Comparison of ENCODE assay signal across 1 cellular context in the genomic region with DNA sequence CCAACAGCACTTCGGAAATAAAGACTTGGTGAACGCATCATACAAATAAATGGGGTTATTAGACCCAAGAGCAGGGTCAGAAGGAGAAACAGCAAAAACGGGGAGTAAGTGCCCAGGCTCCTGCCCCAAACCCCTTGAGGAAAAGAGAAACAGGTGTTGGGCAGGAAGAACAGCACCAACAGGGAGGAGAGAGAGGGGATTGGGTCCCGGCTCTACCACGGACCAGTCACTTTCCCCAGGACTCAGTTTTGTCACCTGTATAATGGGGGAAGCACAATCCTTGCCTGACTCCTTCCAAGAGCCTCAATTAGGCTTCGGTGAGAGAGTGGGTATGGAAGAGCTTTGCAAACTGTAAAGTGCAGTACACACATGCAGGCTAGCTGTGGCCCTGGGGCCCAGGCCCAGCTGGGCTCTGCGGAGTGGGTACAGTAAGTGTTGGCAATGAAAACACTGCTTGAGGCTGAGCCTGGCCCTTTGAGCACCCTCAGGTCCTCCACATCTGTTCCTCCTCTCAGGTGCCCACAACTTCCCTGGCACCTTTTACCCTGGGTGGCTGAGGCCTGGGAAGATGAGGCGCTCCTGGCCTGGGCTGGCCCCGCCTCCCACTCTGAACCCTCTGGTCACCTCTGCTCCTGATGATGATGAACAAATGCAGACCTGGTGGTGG.
TF ChIP-seq lines count a peak whose summit lies in the region.

No MANE protein-coding gene starts in this region.

TF ChIP-seq in K562, 482 proteins besides CTCF, POLR2A, EP300 and RAD21 (continues in another document):
- TF ChIP-seq, protein P1, sequence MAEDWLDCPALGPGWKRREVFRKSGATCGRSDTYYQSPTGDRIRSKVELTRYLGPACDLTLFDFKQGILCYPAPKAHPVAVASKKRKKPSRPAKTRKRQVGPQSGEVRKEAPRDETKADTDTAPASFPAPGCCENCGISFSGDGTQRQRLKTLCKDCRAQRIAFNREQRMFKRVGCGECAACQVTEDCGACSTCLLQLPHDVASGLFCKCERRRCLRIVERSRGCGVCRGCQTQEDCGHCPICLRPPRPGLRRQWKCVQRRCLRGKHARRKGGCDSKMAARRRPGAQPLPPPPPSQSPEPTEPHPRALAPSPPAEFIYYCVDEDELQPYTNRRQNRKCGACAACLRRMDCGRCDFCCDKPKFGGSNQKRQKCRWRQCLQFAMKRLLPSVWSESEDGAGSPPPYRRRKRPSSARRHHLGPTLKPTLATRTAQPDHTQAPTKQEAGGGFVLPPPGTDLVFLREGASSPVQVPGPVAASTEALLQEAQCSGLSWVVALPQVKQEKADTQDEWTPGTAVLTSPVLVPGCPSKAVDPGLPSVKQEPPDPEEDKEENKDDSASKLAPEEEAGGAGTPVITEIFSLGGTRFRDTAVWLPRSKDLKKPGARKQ (CRISPR knock-in tag; IDR thresholded peaks at IDR 0.05), result no peak
- no peak for TF ChIP-seq MEF2A (IDR thresholded peaks at IDR 0.05; ENCODE audit: control insufficient read depth, low read depth, low read length)
- TF ChIP-seq CBX1 (IDR thresholded peaks at IDR 0.05; ENCODE audit: low read depth), result 0 out of 2 replicates have a peak, but pooled peaks have one; percentile 3
- TF ChIP-seq, protein P2, sequence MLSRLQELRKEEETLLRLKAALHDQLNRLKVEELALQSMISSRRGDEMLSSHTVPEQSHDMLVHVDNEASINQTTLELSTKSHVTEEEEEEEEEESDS (CRISPR knock-in tag; IDR thresholded peaks at IDR 0.05), result no peak
- TF ChIP-seq HDAC8 (tag; IDR thresholded peaks at IDR 0.05), result no peak
- peak; percentile 10; the same call in 1 of the 2 replicates for TF ChIP-seq POLR2AphosphoS5 (IDR thresholded peaks at IDR 0.05; ENCODE audit: control insufficient read depth, insufficient read depth, low read depth, low read length)
- TF ChIP-seq NUFIP1 (IDR thresholded peaks at IDR 0.05; ENCODE audit: partially characterized antibody), result no peak
- no peak for TF ChIP-seq ZNF644 (tag; IDR thresholded peaks at IDR 0.05; ENCODE audit: low read depth)
- TF ChIP-seq HMGN3 (IDR thresholded peaks at IDR 0.05; ENCODE audit: borderline replicate concordance, extremely low read depth, insufficient read length, low read depth, low read length), result no peak
- no peak for TF ChIP-seq POLR2G (IDR thresholded peaks at IDR 0.05; ENCODE audit: low read depth, low read length)
- no peak for TF ChIP-seq NFIX (CRISPR knock-in tag; IDR thresholded peaks at IDR 0.05; ENCODE audit: low read depth)
- TF ChIP-seq FOXJ2 (tag; IDR thresholded peaks at IDR 0.05), result no peak
- no peak for TF ChIP-seq BMI1 (IDR thresholded peaks at IDR 0.05; ENCODE audit: low read length)
- no peak for TF ChIP-seq SMAD2 (IDR thresholded peaks at IDR 0.05; ENCODE audit: low read depth, low read length)
- TF ChIP-seq, protein P3, sequence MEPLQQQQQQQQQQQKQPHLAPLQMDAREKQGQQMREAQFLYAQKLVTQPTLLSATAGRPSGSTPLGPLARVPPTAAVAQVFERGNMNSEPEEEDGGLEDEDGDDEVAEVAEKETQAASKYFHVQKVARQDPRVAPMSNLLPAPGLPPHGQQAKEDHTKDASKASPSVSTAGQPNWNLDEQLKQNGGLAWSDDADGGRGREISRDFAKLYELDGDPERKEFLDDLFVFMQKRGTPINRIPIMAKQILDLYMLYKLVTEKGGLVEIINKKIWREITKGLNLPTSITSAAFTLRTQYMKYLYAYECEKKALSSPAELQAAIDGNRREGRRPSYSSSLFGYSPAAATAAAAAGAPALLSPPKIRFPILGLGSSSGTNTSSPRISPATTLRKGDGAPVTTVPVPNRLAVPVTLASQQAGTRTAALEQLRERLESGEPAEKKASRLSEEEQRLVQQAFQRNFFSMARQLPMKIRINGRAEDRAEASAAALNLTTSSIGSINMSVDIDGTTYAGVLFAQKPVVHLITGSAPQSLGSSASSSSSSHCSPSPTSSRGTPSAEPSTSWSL (CRISPR knock-in tag; IDR thresholded peaks at IDR 0.05; ENCODE audit: borderline replicate concordance), result no peak
- TF ChIP-seq, protein P4, sequence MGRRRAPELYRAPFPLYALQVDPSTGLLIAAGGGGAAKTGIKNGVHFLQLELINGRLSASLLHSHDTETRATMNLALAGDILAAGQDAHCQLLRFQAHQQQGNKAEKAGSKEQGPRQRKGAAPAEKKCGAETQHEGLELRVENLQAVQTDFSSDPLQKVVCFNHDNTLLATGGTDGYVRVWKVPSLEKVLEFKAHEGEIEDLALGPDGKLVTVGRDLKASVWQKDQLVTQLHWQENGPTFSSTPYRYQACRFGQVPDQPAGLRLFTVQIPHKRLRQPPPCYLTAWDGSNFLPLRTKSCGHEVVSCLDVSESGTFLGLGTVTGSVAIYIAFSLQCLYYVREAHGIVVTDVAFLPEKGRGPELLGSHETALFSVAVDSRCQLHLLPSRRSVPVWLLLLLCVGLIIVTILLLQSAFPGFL (CRISPR knock-in tag; IDR thresholded peaks at IDR 0.05), result no peak
- no peak for TF ChIP-seq ZC3H8 (IDR thresholded peaks at IDR 0.05)
- no peak for TF ChIP-seq SREBF1 (IDR thresholded peaks at IDR 0.05; ENCODE audit: borderline replicate concordance, low read depth, low read length)
- TF ChIP-seq NR1H2 (CRISPR knock-in tag; IDR thresholded peaks at IDR 0.05), result no peak
- TF ChIP-seq RB1 (IDR thresholded peaks at IDR 0.05; ENCODE audit: low read depth), result no peak
- peak; percentile 33; the same call in 1 of the 2 replicates for TF ChIP-seq SP1 (CRISPR knock-in tag; IDR thresholded peaks at IDR 0.05)
- no peak for TF ChIP-seq MCM3 (IDR thresholded peaks at IDR 0.05)
- TF ChIP-seq MEF2D (tag; conservative IDR thresholded peaks at IDR 0.05; ENCODE audit: low read depth), result no peak
- TF ChIP-seq, protein P5, sequence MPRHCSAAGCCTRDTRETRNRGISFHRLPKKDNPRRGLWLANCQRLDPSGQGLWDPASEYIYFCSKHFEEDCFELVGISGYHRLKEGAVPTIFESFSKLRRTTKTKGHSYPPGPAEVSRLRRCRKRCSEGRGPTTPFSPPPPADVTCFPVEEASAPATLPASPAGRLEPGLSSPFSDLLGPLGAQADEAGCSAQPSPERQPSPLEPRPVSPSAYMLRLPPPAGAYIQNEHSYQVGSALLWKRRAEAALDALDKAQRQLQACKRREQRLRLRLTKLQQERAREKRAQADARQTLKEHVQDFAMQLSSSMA (CRISPR knock-in tag; IDR thresholded peaks at IDR 0.05), result no peak
- TF ChIP-seq, protein P6, sequence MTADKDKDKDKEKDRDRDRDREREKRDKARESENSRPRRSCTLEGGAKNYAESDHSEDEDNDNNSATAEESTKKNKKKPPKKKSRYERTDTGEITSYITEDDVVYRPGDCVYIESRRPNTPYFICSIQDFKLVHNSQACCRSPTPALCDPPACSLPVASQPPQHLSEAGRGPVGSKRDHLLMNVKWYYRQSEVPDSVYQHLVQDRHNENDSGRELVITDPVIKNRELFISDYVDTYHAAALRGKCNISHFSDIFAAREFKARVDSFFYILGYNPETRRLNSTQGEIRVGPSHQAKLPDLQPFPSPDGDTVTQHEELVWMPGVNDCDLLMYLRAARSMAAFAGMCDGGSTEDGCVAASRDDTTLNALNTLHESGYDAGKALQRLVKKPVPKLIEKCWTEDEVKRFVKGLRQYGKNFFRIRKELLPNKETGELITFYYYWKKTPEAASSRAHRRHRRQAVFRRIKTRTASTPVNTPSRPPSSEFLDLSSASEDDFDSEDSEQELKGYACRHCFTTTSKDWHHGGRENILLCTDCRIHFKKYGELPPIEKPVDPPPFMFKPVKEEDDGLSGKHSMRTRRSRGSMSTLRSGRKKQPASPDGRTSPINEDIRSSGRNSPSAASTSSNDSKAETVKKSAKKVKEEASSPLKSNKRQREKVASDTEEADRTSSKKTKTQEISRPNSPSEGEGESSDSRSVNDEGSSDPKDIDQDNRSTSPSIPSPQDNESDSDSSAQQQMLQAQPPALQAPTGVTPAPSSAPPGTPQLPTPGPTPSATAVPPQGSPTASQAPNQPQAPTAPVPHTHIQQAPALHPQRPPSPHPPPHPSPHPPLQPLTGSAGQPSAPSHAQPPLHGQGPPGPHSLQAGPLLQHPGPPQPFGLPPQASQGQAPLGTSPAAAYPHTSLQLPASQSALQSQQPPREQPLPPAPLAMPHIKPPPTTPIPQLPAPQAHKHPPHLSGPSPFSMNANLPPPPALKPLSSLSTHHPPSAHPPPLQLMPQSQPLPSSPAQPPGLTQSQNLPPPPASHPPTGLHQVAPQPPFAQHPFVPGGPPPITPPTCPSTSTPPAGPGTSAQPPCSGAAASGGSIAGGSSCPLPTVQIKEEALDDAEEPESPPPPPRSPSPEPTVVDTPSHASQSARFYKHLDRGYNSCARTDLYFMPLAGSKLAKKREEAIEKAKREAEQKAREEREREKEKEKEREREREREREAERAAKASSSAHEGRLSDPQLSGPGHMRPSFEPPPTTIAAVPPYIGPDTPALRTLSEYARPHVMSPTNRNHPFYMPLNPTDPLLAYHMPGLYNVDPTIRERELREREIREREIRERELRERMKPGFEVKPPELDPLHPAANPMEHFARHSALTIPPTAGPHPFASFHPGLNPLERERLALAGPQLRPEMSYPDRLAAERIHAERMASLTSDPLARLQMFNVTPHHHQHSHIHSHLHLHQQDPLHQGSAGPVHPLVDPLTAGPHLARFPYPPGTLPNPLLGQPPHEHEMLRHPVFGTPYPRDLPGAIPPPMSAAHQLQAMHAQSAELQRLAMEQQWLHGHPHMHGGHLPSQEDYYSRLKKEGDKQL (CRISPR knock-in tag; IDR thresholded peaks at IDR 0.05; ENCODE audit: borderline replicate concordance), result no peak
- TF ChIP-seq, protein P7, sequence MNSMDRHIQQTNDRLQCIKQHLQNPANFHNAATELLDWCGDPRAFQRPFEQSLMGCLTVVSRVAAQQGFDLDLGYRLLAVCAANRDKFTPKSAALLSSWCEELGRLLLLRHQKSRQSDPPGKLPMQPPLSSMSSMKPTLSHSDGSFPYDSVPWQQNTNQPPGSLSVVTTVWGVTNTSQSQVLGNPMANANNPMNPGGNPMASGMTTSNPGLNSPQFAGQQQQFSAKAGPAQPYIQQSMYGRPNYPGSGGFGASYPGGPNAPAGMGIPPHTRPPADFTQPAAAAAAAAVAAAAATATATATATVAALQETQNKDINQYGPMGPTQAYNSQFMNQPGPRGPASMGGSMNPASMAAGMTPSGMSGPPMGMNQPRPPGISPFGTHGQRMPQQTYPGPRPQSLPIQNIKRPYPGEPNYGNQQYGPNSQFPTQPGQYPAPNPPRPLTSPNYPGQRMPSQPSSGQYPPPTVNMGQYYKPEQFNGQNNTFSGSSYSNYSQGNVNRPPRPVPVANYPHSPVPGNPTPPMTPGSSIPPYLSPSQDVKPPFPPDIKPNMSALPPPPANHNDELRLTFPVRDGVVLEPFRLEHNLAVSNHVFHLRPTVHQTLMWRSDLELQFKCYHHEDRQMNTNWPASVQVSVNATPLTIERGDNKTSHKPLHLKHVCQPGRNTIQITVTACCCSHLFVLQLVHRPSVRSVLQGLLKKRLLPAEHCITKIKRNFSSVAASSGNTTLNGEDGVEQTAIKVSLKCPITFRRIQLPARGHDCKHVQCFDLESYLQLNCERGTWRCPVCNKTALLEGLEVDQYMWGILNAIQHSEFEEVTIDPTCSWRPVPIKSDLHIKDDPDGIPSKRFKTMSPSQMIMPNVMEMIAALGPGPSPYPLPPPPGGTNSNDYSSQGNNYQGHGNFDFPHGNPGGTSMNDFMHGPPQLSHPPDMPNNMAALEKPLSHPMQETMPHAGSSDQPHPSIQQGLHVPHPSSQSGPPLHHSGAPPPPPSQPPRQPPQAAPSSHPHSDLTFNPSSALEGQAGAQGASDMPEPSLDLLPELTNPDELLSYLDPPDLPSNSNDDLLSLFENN (IDR thresholded peaks at IDR 0.05; ENCODE audit: low read depth in 2 of 2, low read length in 2 of 2), result no peak
- TF ChIP-seq SUPT5H (IDR thresholded peaks at IDR 0.05), result 0 out of 2 replicates have a peak, but pooled peaks have one; percentile 34
- no peak for TF ChIP-seq HLTF (IDR thresholded peaks at IDR 0.05)
- no peak for TF ChIP-seq CAMTA2 (CRISPR knock-in tag; conservative IDR thresholded peaks at IDR 0.05)
- TF ChIP-seq, protein P8, sequence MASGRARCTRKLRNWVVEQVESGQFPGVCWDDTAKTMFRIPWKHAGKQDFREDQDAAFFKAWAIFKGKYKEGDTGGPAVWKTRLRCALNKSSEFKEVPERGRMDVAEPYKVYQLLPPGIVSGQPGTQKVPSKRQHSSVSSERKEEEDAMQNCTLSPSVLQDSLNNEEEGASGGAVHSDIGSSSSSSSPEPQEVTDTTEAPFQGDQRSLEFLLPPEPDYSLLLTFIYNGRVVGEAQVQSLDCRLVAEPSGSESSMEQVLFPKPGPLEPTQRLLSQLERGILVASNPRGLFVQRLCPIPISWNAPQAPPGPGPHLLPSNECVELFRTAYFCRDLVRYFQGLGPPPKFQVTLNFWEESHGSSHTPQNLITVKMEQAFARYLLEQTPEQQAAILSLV (tag; IDR thresholded peaks at IDR 0.05), result no peak
- peak in 1 of 2 experiments; percentile 27; a peak in 1 of 4 replicates for TF ChIP-seq KDM1A (IDR thresholded peaks at IDR 0.05)
- TF ChIP-seq HDAC2 (IDR thresholded peaks at IDR 0.05), result peak; percentile 33; the same call in 1 of the 2 replicates
- TF ChIP-seq, protein P9, sequence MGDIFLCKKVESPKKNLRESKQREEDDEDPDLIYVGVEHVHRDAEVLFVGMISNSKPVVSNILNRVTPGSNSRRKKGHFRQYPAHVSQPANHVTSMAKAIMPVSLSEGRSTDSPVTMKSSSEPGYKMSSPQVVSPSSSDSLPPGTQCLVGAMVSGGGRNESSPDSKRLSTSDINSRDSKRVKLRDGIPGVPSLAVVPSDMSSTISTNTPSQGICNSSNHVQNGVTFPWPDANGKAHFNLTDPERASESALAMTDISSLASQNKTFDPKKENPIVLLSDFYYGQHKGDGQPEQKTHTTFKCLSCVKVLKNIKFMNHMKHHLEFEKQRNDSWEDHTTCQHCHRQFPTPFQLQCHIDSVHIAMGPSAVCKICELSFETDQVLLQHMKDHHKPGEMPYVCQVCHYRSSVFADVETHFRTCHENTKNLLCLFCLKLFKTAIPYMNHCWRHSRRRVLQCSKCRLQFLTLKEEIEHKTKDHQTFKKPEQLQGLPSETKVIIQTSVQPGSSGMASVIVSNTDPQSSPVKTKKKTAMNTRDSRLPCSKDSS (IDR thresholded peaks at IDR 0.05; ENCODE audit: low read depth, partially characterized antibody), result no peak
- peak; percentile 5 for TF ChIP-seq KDM5B (IDR thresholded peaks at IDR 0.05; ENCODE audit: insufficient replicate concordance, low read depth, low read length)
- TF ChIP-seq, protein P10, sequence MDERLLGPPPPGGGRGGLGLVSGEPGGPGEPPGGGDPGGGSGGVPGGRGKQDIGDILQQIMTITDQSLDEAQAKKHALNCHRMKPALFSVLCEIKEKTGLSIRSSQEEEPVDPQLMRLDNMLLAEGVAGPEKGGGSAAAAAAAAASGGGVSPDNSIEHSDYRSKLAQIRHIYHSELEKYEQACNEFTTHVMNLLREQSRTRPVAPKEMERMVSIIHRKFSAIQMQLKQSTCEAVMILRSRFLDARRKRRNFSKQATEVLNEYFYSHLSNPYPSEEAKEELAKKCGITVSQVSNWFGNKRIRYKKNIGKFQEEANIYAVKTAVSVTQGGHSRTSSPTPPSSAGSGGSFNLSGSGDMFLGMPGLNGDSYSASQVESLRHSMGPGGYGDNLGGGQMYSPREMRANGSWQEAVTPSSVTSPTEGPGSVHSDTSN (CRISPR knock-in tag; IDR thresholded peaks at IDR 0.05; ENCODE audit: low read depth), result no peak
- TF ChIP-seq, protein P10 (tag; conservative IDR thresholded peaks at IDR 0.05; ENCODE audit: low read depth), result no peak
